Comparison of ENCODE assay signal across 26 cellular contexts in the genomic region with DNA sequence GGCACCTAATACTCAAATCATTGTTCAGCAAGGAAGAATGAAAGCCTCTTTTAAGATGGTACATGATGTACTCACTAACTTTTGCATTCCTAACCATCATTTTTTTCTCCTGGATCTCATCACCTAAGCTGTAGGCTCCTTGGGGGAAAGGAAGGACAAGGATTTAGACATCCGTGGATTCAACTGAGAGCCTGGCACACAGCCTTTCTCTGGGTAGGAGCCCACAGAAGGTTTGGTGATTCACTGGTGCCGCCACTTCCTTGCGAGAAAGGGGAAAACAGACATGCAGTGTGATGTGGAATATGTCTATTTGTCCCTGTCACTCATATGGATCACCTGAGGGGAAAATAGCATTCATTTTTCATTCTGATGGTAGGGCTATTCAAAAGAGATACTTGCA.
DNase-seq lines count a peak whose midpoint lies in the region; ATAC-seq, FAIRE-seq and TF ChIP-seq lines count a peak whose summit lies in the region.
"Had no signal": no experiment of that assay in that cellular context is flagged by ENCODE, and none has a peak within 500 bp of the region (broad histone marks: within the 10 kb centered on the region; RNA-seq: fewer than 3 reads in every experiment).

No MANE protein-coding gene starts in this region.

- peak overlapping the region; percentile 89 for H2BK12ac ChIP-seq in trophoblast cell (ENCODE audit: low read length)

- WGBS in trophoblast cell (ENCODE audit: extremely low coverage, insufficient coverage, insufficient read length) = no CpG with 5 or more reads among the region's 3 CpGs

- H4K8ac ChIP-seq in trophoblast cell (ENCODE audit: low read depth, low read length) = peak overlapping the region; percentile 79

- peak overlapping the region; percentile 76 for H2BK5ac ChIP-seq in trophoblast cell (ENCODE audit: low read depth, low read length, poor library complexity)

- H3K9me3 ChIP-seq in trophoblast cell (ENCODE audit: insufficient read depth, low read depth, low read length) (no peaks in the 10 kb centered on the region), uterus (no peaks in the 10 kb centered on the region)
- H3K9me3 ChIP-seq: body of pancreas, colonic mucosa, lower lobe of right lung, ovary, upper lobe of left lung had no signal

- TF ChIP-seq CTCF in foreskin keratinocyte (conservative IDR thresholded peaks at IDR 0.05) = no peak
- no peak for TF ChIP-seq CTCF in uterus (IDR thresholded peaks at IDR 0.05)

- H3K4me2 ChIP-seq in trophoblast cell (ENCODE audit: low read length) = no peak overlapping the region

- peak overlapping the region; percentile 84 for H4K12ac ChIP-seq in trophoblast cell (ENCODE audit: low read depth, low read length)

- H3K79me1 ChIP-seq in trophoblast cell (ENCODE audit: low read length) = peaks cover 4% of the 10 kb centered on the region

- peak overlapping the region; percentile 95 for H2BK120ac ChIP-seq in trophoblast cell (ENCODE audit: insufficient read depth, low read length, poor library complexity)

- H3K4me1 ChIP-seq in foreskin keratinocyte (peaks cover 11% of the 10 kb centered on the region), trophoblast cell (ENCODE audit: control insufficient read depth in 1 of 2, insufficient read depth in 2 of 2, low read length in 2 of 2) (peaks cover 2% of the 10 kb centered on the region in 2 experiments), uterus (no peaks in the 10 kb centered on the region)
- H3K4me1 ChIP-seq: colonic mucosa, lower lobe of right lung, upper lobe of left lung had no signal

- H3K23ac ChIP-seq in trophoblast cell (ENCODE audit: low read length) = no peak overlapping the region

- FAIRE-seq in GM19239 (lab: Jason Lieb, UNC) = no peak
- FAIRE-seq: endometrium, GM12891, small intestine had no signal

- peak overlapping the region; percentile 91 for H2AK5ac ChIP-seq in trophoblast cell (ENCODE audit: low read length)

- H3K36me3 ChIP-seq in trophoblast cell (ENCODE audit: control insufficient read depth in 1 of 2, insufficient read depth in 2 of 2, low read length in 2 of 2) (no peaks in the 10 kb centered on the region), uterus (no peaks in the 10 kb centered on the region)
- H3K36me3 ChIP-seq: colonic mucosa, lower lobe of right lung, ovary, upper lobe of left lung had no signal

- H3K14ac ChIP-seq in trophoblast cell (ENCODE audit: low read length) = peak overlapping the region; percentile 56

- no peak overlapping the region for H3K4ac ChIP-seq in trophoblast cell (ENCODE audit: low read depth, low read length)

- no peak overlapping the region for H3K9ac ChIP-seq in trophoblast cell (ENCODE audit: low read length)

- H3K27ac ChIP-seq in foreskin keratinocyte = no peak overlapping the region
- H3K27ac ChIP-seq in trophoblast cell (ENCODE audit: low read depth, low read length) = peak overlapping the region; percentile 69
- H3K27ac ChIP-seq in uterus = peak overlapping the region; percentile 79 to 84
- H3K27ac ChIP-seq: body of pancreas, colonic mucosa, lower lobe of right lung, ovary, upper lobe of left lung had no signal

- no peak overlapping the region for H2AFZ ChIP-seq in trophoblast cell (ENCODE audit: insufficient read depth, low read length, poor library complexity)

- peak overlapping the region; percentile 62 for H4K91ac ChIP-seq in trophoblast cell (ENCODE audit: low read depth, low read length)

- TF ChIP-seq POLR2A in uterus (IDR thresholded peaks at IDR 0.05) = no peak

- no peaks in the 10 kb centered on the region for H3K27me3 ChIP-seq in foreskin keratinocyte
- H3K27me3 ChIP-seq in trophoblast cell (ENCODE audit: insufficient read depth, low read length) = no peaks in the 10 kb centered on the region
- no peaks in the 10 kb centered on the region for H3K27me3 ChIP-seq in uterus
- H3K27me3 ChIP-seq: body of pancreas, colonic mucosa, ovary, upper lobe of left lung had no signal

- DNase-seq in amniotic epithelial cell (ENCODE audit: low read depth) (peak; percentile 55), foreskin keratinocyte (peak; percentile 18 to 37), trophoblast cell (peak in 1 of 2 donors; percentile 15), uterus (peak; percentile 40 to 66), DMS153 treated with DMSO at 0.1 percent for 48 hours (lab: John Stamatoyannopoulos, UW; ENCODE audit: unreplicated experiment) (no peak), posterior vena cava (ENCODE audit: low spot score) (no peak), GM19239 (ENCODE audit: insufficient read length, low spot score) (no peak)
- DNase-seq: activated CD8-positive, alpha-beta T cell treated with anti-CD3 and anti-CD28 coated beads, Interleukin-2, amount 10 ng/mL, durations not matched to agents 7 days and 5 days; activated naive CD4-positive, alpha-beta T cell treated with anti-CD3 and anti-CD28 coated beads, Interleukin-2, amount 50 U/mL, for 16 hours; activated T-cell treated with anti-CD3 and anti-CD28 coated beads, Interleukin-2, amount 50 U/mL, for 24 hours; body of pancreas; colonic mucosa; DMS79 treated with DMSO at 0.1 percent for 48 hours; H7; hippocampal formation; lower lobe of right lung; NCI-H1417 treated with DMSO at 0.1 percent for 48 hours; NCI-H510A treated with DMSO at 0.1 percent for 48 hours; small intestine; stimulated activated CD4-positive, alpha-beta T cell treated with anti-CD3 and anti-CD28 coated beads, Interleukin-2, amount 100 ng/mL, for 48 hours; stimulated activated naive CD4-positive, alpha-beta T cell treated with Interleukin-2 at 50 U/mL for 16 hours; T1000; upper lobe of left lung had no signal

- peak; percentile 54 for ATAC-seq in foreskin keratinocyte
- ATAC-seq: activated CD8-positive, alpha-beta T cell treated with anti-CD3 and anti-CD28 coated beads, Interleukin-2, amount 10 ng/mL, durations not matched to agents 7 days and 5 days; body of pancreas; lower lobe of right lung had no signal

- intact Hi-C loops in uterus (cut with DNase I; ENCODE audit: low total_unique reads) (no loop called here), posterior vena cava (cut with DNase I) (loop anchor here in 1 of 2 donors (10.0 kb wide), 1 partner anchor 143 kb away; the partner anchor contains the start of gene PCDH7)

- H3K79me2 ChIP-seq in trophoblast cell (ENCODE audit: control insufficient read depth, insufficient read depth, low read length, poor library complexity) = no peaks in the 10 kb centered on the region

- no peak overlapping the region for H3K18ac ChIP-seq in trophoblast cell (ENCODE audit: low read length)

- H3K4me3 ChIP-seq in trophoblast cell (ENCODE audit: low read depth, low read length) = no peak overlapping the region
- H3K4me3 ChIP-seq in uterus = no peak overlapping the region
- H3K4me3 ChIP-seq: body of pancreas, colonic mucosa, lower lobe of right lung, ovary, upper lobe of left lung had no signal

Comparison
In these comparisons a context has a peak if more than half of its experiments do, and no peak if none do; other contexts are left out.
1. DNase-seq: peak in amniotic epithelial cell (single experiment), foreskin keratinocyte (2 of 2) and uterus (2 of 2); none in DMS153 treated with DMSO at 0.1 percent for 48 hours (single experiment), posterior vena cava (single experiment) and GM19239 (single experiment).